ENCODE assay signal across 1 cellular context in the genomic region with DNA sequence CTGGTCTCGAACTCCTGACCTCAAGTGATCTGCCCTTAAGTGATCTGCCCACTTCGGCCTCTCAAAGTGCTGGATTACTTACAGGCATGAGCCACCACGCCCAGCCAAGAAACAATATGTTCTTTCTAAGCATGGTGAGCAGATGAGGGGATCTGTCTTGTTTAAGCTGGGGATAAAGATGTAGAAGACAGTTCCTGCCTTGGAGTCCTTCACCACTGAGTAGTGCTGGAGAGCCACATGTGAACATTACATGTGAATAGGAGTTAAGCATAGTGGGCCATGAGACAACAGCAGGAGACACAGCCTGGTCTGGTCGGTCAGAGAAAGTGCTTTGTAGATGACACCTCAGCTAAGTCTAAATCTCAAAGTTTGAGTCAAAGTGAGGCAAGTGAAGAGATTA.
TF ChIP-seq lines count a peak whose summit lies in the region.

No MANE protein-coding gene starts in this region.

TF ChIP-seq in IMR-90, 13 proteins besides CTCF, POLR2A, EP300 and RAD21:
- TF ChIP-seq MAFK (IDR thresholded peaks at IDR 0.05; ENCODE audit: low read depth, low read length) (no peak), ELK1 (IDR thresholded peaks at IDR 0.05; ENCODE audit: borderline replicate concordance, low read depth, low read length) (no peak), RCOR1 (IDR thresholded peaks at IDR 0.05; ENCODE audit: insufficient replicate concordance, low read length) (no peak)
